13 cellular contexts compared by ENCODE assay signal in the genomic region with DNA sequence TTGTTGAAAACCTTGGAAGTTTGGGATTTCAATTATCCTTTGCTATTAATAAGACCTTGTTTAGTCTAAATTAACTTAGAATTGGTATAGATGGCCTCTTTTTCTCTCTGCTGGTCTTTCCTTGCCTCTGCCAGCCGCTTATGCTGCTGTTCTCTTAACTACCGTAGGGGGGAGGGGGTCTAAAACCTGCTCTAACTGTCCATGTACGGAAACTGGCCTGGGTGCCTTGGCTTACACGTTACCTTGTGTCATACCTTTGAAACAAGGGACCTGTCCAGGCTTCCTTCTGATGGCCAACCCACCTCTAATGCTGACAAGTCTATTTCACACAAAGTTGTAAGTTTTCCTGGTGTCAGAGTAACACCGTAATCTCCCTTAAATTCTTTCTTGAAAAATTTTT. TPM values are rescaled to one million over a fixed set of nuclear protein-coding genes. Genes with fewer than 3 reads are reported as not detected.
DNase-seq lines count a peak whose midpoint lies in the region; ATAC-seq, FAIRE-seq and TF ChIP-seq lines count a peak whose summit lies in the region.
"Not testable (repeated sequence)": the region's sequence is repeated elsewhere in the genome, so short reads cannot be mapped to it uniquely, and the experiment has no call there.
"Had no signal": no experiment of that assay in that cellular context is flagged by ENCODE, and none has a peak within 500 bp of the region (broad histone marks: within the 10 kb centered on the region; RNA-seq: fewer than 3 reads in every experiment).

No MANE protein-coding gene starts in this region.

- peak in 1 of 2 experiments; percentile 27; a peak in 1 of 4 replicates for TF ChIP-seq RAD21 in K562 (CRISPR knock-in tag; conservative IDR thresholded peaks at IDR 0.05 in 1 of 2, IDR thresholded peaks at IDR 0.05 in 1 of 2)

- TF ChIP-seq EP300 in K562 (IDR thresholded peaks at IDR 0.05; ENCODE audit: low read length); suprapubic skin (IDR thresholded peaks at IDR 0.05): not testable (repeated sequence)

- not testable (repeated sequence) for H3K4me3 ChIP-seq in H7 (ENCODE audit: insufficient read depth, low read depth, low read length); K562; keratinocyte (ENCODE audit: control insufficient read depth in 2 of 3, extremely low read depth in 1 of 3, insufficient read depth in 2 of 3, low read depth in 1 of 3, low read length in 3 of 3); neural progenitor cell; suprapubic skin

- intact Hi-C loops in K562 (cut with micrococcal nuclease) = not testable (repeated sequence)

- not testable (repeated sequence) for H3K27ac ChIP-seq in K562 (ENCODE audit: extremely low read depth, low read depth, low read length); keratinocyte (ENCODE audit: control insufficient read depth, insufficient read depth, low read length); neural progenitor cell
- H3K27ac ChIP-seq in epithelial cell of prostate = peak overlapping the region; percentile 82
- H3K27ac ChIP-seq in suprapubic skin = peak overlapping the region; percentile 55

- peak; percentile 71; the same call in 2 of the 3 replicates for ATAC-seq in K562

- not testable (repeated sequence) for H3K9ac ChIP-seq in K562 (ENCODE audit: insufficient read depth in 1 of 2, low read depth in 2 of 2, low read length in 2 of 2); keratinocyte (ENCODE audit: control insufficient read depth, extremely low read depth, insufficient read depth, low read length); neural progenitor cell

- H3K79me2 ChIP-seq in K562 (ENCODE audit: control insufficient read depth, insufficient read depth, low read length); keratinocyte (ENCODE audit: control insufficient read depth, insufficient read depth, low read length); neural progenitor cell (ENCODE audit: low read depth): not testable (repeated sequence)

- peak overlapping the region; percentile 52 for H3K4me3 Mint-ChIP-seq in neural progenitor cell

- H4K20me1 ChIP-seq in K562 (replicated peaks; ENCODE audit: control insufficient read depth, insufficient read depth, low read length); keratinocyte (ENCODE audit: control insufficient read depth, extremely low read depth, insufficient read depth, low read length); neural progenitor cell (ENCODE audit: low read depth): not testable (repeated sequence)

- not testable (repeated sequence) for H3K36me3 Mint-ChIP-seq in neural progenitor cell

- CTCF ChIA-PET in K562 (lab: Yijun Ruan, JAX; ENCODE audit: low intra/inter-chr PET ratio) = not testable (repeated sequence)

- not testable (repeated sequence) for H3K9me1 ChIP-seq in K562 (ENCODE audit: control insufficient read depth, insufficient read depth, low read length); keratinocyte (ENCODE audit: control insufficient read depth, extremely low read depth, insufficient read depth, low read length)

- FAIRE-seq in K562 (lab: Jason Lieb, UNC) = peak; percentile 60
- not testable (repeated sequence) for FAIRE-seq in keratinocyte (lab: Jason Lieb, UNC)

- H3K27me3 ChIP-seq in H7 (ENCODE audit: control insufficient read depth, insufficient read depth, low read length); K562 (ENCODE audit: control insufficient read depth in 2 of 2, insufficient read depth in 2 of 2, low read length in 2 of 2); keratinocyte (ENCODE audit: control insufficient read depth, extremely low read depth, insufficient read depth, low read length); neural progenitor cell; suprapubic skin: not testable (repeated sequence)

- H3K36me3 ChIP-seq in H7 (replicated peaks; ENCODE audit: control insufficient read depth, insufficient read depth, low read length); K562 (ENCODE audit: control insufficient read depth, insufficient read depth, low read length); keratinocyte (ENCODE audit: control insufficient read depth in 2 of 2, extremely low read depth in 1 of 2, insufficient read depth in 2 of 2, low read length in 2 of 2); neural progenitor cell; suprapubic skin: not testable (repeated sequence)

- dilution Hi-C loops in keratinocyte (cut with MboI; ENCODE audit: extremely low pct_ligation_motif_present, low sequenced_read_pairs) = not testable (repeated sequence)

- H3K4me2 ChIP-seq in K562 (ENCODE audit: insufficient read depth, low read length); keratinocyte (ENCODE audit: control insufficient read depth, extremely low read depth, insufficient read depth, low read depth, low read length); neural progenitor cell: not testable (repeated sequence)

- WGBS in K562 (ENCODE audit: insufficient coverage, low coverage, missing lambda C conversion rate) = 37% methylated on average over 5 of the region's 5 CpGs
- 73% methylated on average over 5 of the region's 5 CpGs for WGBS in suprapubic skin

- in situ Hi-C loops in K562 (cut with MboI) = not testable (repeated sequence)

- H3K27me3 Mint-ChIP-seq in neural progenitor cell (ENCODE audit: insufficient read depth, low read depth) = not testable (repeated sequence)

- H3K9me3 ChIP-seq in K562 (replicated peaks; ENCODE audit: control insufficient read depth, insufficient read depth, low read depth, low read length); keratinocyte (ENCODE audit: control insufficient read depth, low read depth, low read length); neural progenitor cell (ENCODE audit: low read depth); suprapubic skin: not testable (repeated sequence)

- POLR2A ChIA-PET in K562 (lab: Yijun Ruan, JAX) = not testable (repeated sequence)

- H3K27ac Mint-ChIP-seq in neural progenitor cell = peak overlapping the region; percentile 99

- TF ChIP-seq CTCF in K562 (IDR thresholded peaks at IDR 0.05 in 2 of 3, conservative IDR thresholded peaks at IDR 0.05 in 1 of 3; ENCODE audit: insufficient read depth in 2 of 3, low read depth in 1 of 3, low read length in 3 of 3); keratinocyte (optimal IDR thresholded peaks at IDR 0.05 in 1 of 3, IDR thresholded peaks at IDR 0.05 in 1 of 3, conservative IDR thresholded peaks at IDR 0.05 in 1 of 3; ENCODE audit: extremely low read depth in 1 of 3, insufficient read depth in 2 of 3, low read length in 3 of 3); neural progenitor cell (IDR thresholded peaks at IDR 0.05); suprapubic skin (IDR thresholded peaks at IDR 0.05): not testable (repeated sequence)

- H3F3A ChIP-seq in neural progenitor cell (ENCODE audit: low read depth) = peaks cover 14% of the 10 kb centered on the region

- H3K4me1 ChIP-seq in K562 (replicated peaks in 1 of 2; ENCODE audit: control insufficient read depth in 2 of 2, insufficient read depth in 2 of 2, low read length in 2 of 2) (peaks cover 0 to 20% of the 10 kb centered on the region in 2 experiments; a peak in 2 of 5 replicates), keratinocyte (ENCODE audit: control insufficient read depth, extremely low read depth, insufficient read depth, low read length) (peaks cover 23% of the 10 kb centered on the region), neural progenitor cell (peaks cover 16% of the 10 kb centered on the region), suprapubic skin (peaks cover 42% of the 10 kb centered on the region)

- DNase-seq in H7 (peak; percentile 35), NCI-H510A (lab: John Stamatoyannopoulos, UW) (peak; percentile 94), OCI-M1 (lab: John Stamatoyannopoulos, UW) (peak; percentile 43), K562 (ENCODE audit: extremely low read depth in 1 of 4, low spot score in 3 of 4) (peak in 1 of 4 experiments; percentile 62)
- not testable (repeated sequence) for DNase-seq in epithelial cell of prostate (ENCODE audit: low read depth, low spot score); keratinocyte (ENCODE audit: low read depth, low spot score); neural progenitor cell (ENCODE audit: low spot score); suprapubic skin (ENCODE audit: low spot score in 2 of 2)

- H3K9me3 Mint-ChIP-seq in neural progenitor cell = not testable (repeated sequence)

- H3K4me1 Mint-ChIP-seq in neural progenitor cell = peaks cover 27% of the 10 kb centered on the region

- H2AFZ ChIP-seq in K562 (ENCODE audit: low read depth, low read length) (peak overlapping the region; percentile 22; the same call in 1 of the 2 replicates), keratinocyte (ENCODE audit: control insufficient read depth, low read length) (peak overlapping the region; percentile 3)
- not testable (repeated sequence) for H2AFZ ChIP-seq in neural progenitor cell (replicated peaks)

- TF ChIP-seq POLR2A in K562 (conservative IDR thresholded peaks at IDR 0.05); suprapubic skin (IDR thresholded peaks at IDR 0.05): not testable (repeated sequence)

- BruUV-seq in K562 (replicated peaks; lab: Mats Ljungman, UMichigan) = not testable (repeated sequence)

RNA-seq across cellular contexts. Expression of a gene that starts 3.7 kb away (rescaled TPM):
- total RNA-seq in H7 (2014; rRNA removed; shearing (Covaris generic)) = 0.67 TPM in 1 of 2 replicates, not detected in the other
- not detected in 2 replicates for total RNA-seq in K562 (2011; cell fraction: chromatin; rRNA removed; ENCODE audit: low replicate concordance)
- total RNA-seq in K562 (2011; cell fraction: nucleolus; rRNA removed) = not detected in 2 replicates
- 0.37 TPM in 1 of 2 replicates, not detected in the other for total RNA-seq in K562 (2011; cell fraction: nucleoplasm; rRNA removed)
- not detected in 2 replicates for total RNA-seq in K562 (2014; rRNA removed)
- total RNA-seq in K562 (2014; rRNA removed; fragmentation: Illumina TruSeq; extraction: Trizol) = not detected in 2 replicates
- not detected in 2 replicates for total RNA-seq in K562 (2015; rRNA removed; fragmentation: Illumina TruSeq; extraction: Trizol)
- not detected in 2 replicates for total RNA-seq in K562 (2021)
- polyA plus RNA-seq in K562 (2011; rRNA removed) = not detected in 2 replicates
- polyA plus RNA-seq in K562 (2011; cell fraction: cytosol; rRNA removed) = not detected in 2 replicates
- polyA plus RNA-seq in K562 (2011; cell fraction: nucleus; rRNA removed) = not detected in 2 replicates
- polyA plus RNA-seq in K562 (2012) = 0.11 TPM in 1 of 2 replicates, not detected in the other
- polyA plus RNA-seq in K562 (2014; fragmentation: Illumina TruSeq; extraction: Trizol) = not detected in 2 replicates
- polyA plus RNA-seq in K562 (2014; fragmentation: Nextera tagmentation; extraction: Ambion mirVana) = not detected
- not detected in 2 replicates for polyA plus RNA-seq in K562 (2014; rRNA removed)
- not detected in 2 replicates for polyA minus RNA-seq in K562 (2011; rRNA and poly(A)+ RNA removed)
- polyA minus RNA-seq in K562 (2011; cell fraction: cytosol; rRNA and poly(A)+ RNA removed) = not detected in 2 replicates
- not detected in 2 replicates for polyA minus RNA-seq in K562 (2011; cell fraction: nucleus; rRNA and poly(A)+ RNA removed)
- 4.6 to 6.5 TPM (median 5.1 TPM) in 3 replicates for polyA plus RNA-seq in keratinocyte
- 0.45 TPM for polyA plus RNA-seq in keratinocyte (2011; ENCODE audit: low read depth)
- 2.9 and 4.5 TPM in 2 replicates for polyA plus RNA-seq in keratinocyte (2011; cell fraction: cytosol; rRNA removed)
- 4.0 and 5.7 TPM in 2 replicates for polyA plus RNA-seq in keratinocyte (2011; cell fraction: nucleus; rRNA removed)
- polyA plus RNA-seq in keratinocyte (2012; ENCODE audit: low replicate concordance) = 2.4 and 7.2 TPM in 2 replicates
- 0.64 to 1.9 TPM (median 1.0 TPM) in 3 replicates for polyA minus RNA-seq in keratinocyte
- polyA minus RNA-seq in keratinocyte (2011; cell fraction: cytosol; rRNA and poly(A)+ RNA removed) = 6.5 TPM
- 0.62 and 1.6 TPM in 2 replicates for polyA minus RNA-seq in keratinocyte (2011; cell fraction: nucleus; rRNA and poly(A)+ RNA removed)
- 0.15 and 1.7 TPM in 2 replicates for total RNA-seq in neural progenitor cell (ENCODE audit: low replicate concordance)
- total RNA-seq in suprapubic skin = 10 to 100 TPM in 1 of 4 donors, 1 to 10 TPM in 3; 2.8 to 10.3 (median 5.9) TPM
- total RNA-seq: CD4-positive, CD25-positive, alpha-beta regulatory T cell; HT1080; SK-MEL-5 had no signal

RNA-seq across cellular contexts. Expression of a gene that starts 10.3 kb away (rescaled TPM):
- total RNA-seq in H7 (2014; rRNA removed; shearing (Covaris generic)) = 184 and 267 TPM in 2 replicates
- 98.1 and 170 TPM in 2 replicates for total RNA-seq in K562 (2011; cell fraction: chromatin; rRNA removed; ENCODE audit: low replicate concordance)
- total RNA-seq in K562 (2011; cell fraction: nucleolus; rRNA removed) = 136 and 139 TPM in 2 replicates
- 122 and 137 TPM in 2 replicates for total RNA-seq in K562 (2011; cell fraction: nucleoplasm; rRNA removed)
- 352 and 355 TPM in 2 replicates for total RNA-seq in K562 (2014; rRNA removed)
- total RNA-seq in K562 (2014; rRNA removed; fragmentation: Illumina TruSeq; extraction: Trizol) = 208 and 222 TPM in 2 replicates
- 205 and 216 TPM in 2 replicates for total RNA-seq in K562 (2015; rRNA removed; fragmentation: Illumina TruSeq; extraction: Trizol)
- total RNA-seq in K562 (2021) = 224 and 229 TPM in 2 replicates
- polyA plus RNA-seq in K562 (2011; rRNA removed) = 144 and 187 TPM in 2 replicates
- polyA plus RNA-seq in K562 (2011; cell fraction: cytosol; rRNA removed) = 164 and 188 TPM in 2 replicates
- polyA plus RNA-seq in K562 (2011; cell fraction: nucleus; rRNA removed) = 104 and 152 TPM in 2 replicates
- 195 and 375 TPM in 2 replicates for polyA plus RNA-seq in K562 (2012)
- 180 and 264 TPM in 2 replicates for polyA plus RNA-seq in K562 (2014; fragmentation: Illumina TruSeq; extraction: Trizol)
- polyA plus RNA-seq in K562 (2014; fragmentation: Nextera tagmentation; extraction: Ambion mirVana) = 100 to 1,000 TPM; 570 to 671 TPM
- polyA plus RNA-seq in K562 (2014; rRNA removed) = 420 and 491 TPM in 2 replicates
- polyA minus RNA-seq in K562 (2011; rRNA and poly(A)+ RNA removed) = 121 and 163 TPM in 2 replicates
- 99.9 and 107 TPM in 2 replicates for polyA minus RNA-seq in K562 (2011; cell fraction: cytosol; rRNA and poly(A)+ RNA removed)
- 44.2 and 57.5 TPM in 2 replicates for polyA minus RNA-seq in K562 (2011; cell fraction: nucleus; rRNA and poly(A)+ RNA removed)
- polyA plus RNA-seq in keratinocyte = 94.3 to 169 TPM (median 133 TPM) in 3 replicates
- 31.7 TPM for polyA plus RNA-seq in keratinocyte (2011; ENCODE audit: low read depth)
- polyA plus RNA-seq in keratinocyte (2011; cell fraction: cytosol; rRNA removed) = 121 and 139 TPM in 2 replicates
- 71.0 and 73.2 TPM in 2 replicates for polyA plus RNA-seq in keratinocyte (2011; cell fraction: nucleus; rRNA removed)
- 118 and 167 TPM in 2 replicates for polyA plus RNA-seq in keratinocyte (2012; ENCODE audit: low replicate concordance)
- 42.8 to 84.5 TPM (median 75.4 TPM) in 3 replicates for polyA minus RNA-seq in keratinocyte
- 137 TPM for polyA minus RNA-seq in keratinocyte (2011; cell fraction: cytosol; rRNA and poly(A)+ RNA removed)
- polyA minus RNA-seq in keratinocyte (2011; cell fraction: nucleus; rRNA and poly(A)+ RNA removed) = 25.4 and 27.8 TPM in 2 replicates
- total RNA-seq in neural progenitor cell (ENCODE audit: low replicate concordance) = 89.0 and 96.1 TPM in 2 replicates
- 100 to 1,000 TPM in 3 of 4 donors, 10 to 100 TPM in 1; 93.6 to 119 (median 109) TPM for total RNA-seq in suprapubic skin

RNA-seq across cellular contexts. Expression of a gene that starts 18.1 kb away (rescaled TPM):
- total RNA-seq in H7 (2014; rRNA removed; shearing (Covaris generic)) = 32.1 and 37.1 TPM in 2 replicates
- 0.76 and 5.5 TPM in 2 replicates for total RNA-seq in K562 (2011; cell fraction: chromatin; rRNA removed; ENCODE audit: low replicate concordance)
- total RNA-seq in K562 (2011; cell fraction: nucleolus; rRNA removed) = 5.1 and 7.2 TPM in 2 replicates
- 1.9 and 3.4 TPM in 2 replicates for total RNA-seq in K562 (2011; cell fraction: nucleoplasm; rRNA removed)
- total RNA-seq in K562 (2014; rRNA removed) (4.0 and 4.6 TPM in 2 replicates), K562 (2014; rRNA removed; fragmentation: Illumina TruSeq; extraction: Trizol) (0.03 and 0.04 TPM in 2 replicates), K562 (2015; rRNA removed; fragmentation: Illumina TruSeq; extraction: Trizol) (0.98 and 1.2 TPM in 2 replicates), K562 (2021) (6.4 and 7.1 TPM in 2 replicates), neural progenitor cell (ENCODE audit: low replicate concordance) (2.4 and 7.0 TPM in 2 replicates), suprapubic skin (10 to 100 TPM; 14.5 to 27.6 (median 19.8) TPM)
- polyA plus RNA-seq in K562 (2011; rRNA removed) (0.85 and 1.6 TPM in 2 replicates), K562 (2014; fragmentation: Illumina TruSeq; extraction: Trizol) (0.16 and 0.84 TPM in 2 replicates), K562 (2014; fragmentation: Nextera tagmentation; extraction: Ambion mirVana) (under 1 TPM; 0.01 to 0.06 TPM), K562 (2014; rRNA removed) (2.6 and 3.0 TPM in 2 replicates), keratinocyte (5.0 to 6.7 TPM (median 6.5 TPM) in 3 replicates)
- 1.3 and 7.5 TPM in 2 replicates for polyA plus RNA-seq in K562 (2011; cell fraction: cytosol; rRNA removed)
- 3.0 and 6.5 TPM in 2 replicates for polyA plus RNA-seq in K562 (2011; cell fraction: nucleus; rRNA removed)
- polyA plus RNA-seq in K562 (2012) = 3.8 and 6.1 TPM in 2 replicates
- polyA minus RNA-seq in K562 (2011; rRNA and poly(A)+ RNA removed) = 0.42 and 0.69 TPM in 2 replicates
- polyA minus RNA-seq in K562 (2011; cell fraction: cytosol; rRNA and poly(A)+ RNA removed) = 2.0 and 2.4 TPM in 2 replicates
- polyA minus RNA-seq in K562 (2011; cell fraction: nucleus; rRNA and poly(A)+ RNA removed) = 2.7 and 4.3 TPM in 2 replicates
- polyA plus RNA-seq in keratinocyte (2011; ENCODE audit: low read depth) = 0.79 TPM
- polyA plus RNA-seq in keratinocyte (2011; cell fraction: cytosol; rRNA removed) = 1.4 and 3.9 TPM in 2 replicates
- polyA plus RNA-seq in keratinocyte (2011; cell fraction: nucleus; rRNA removed) = 5.0 and 8.3 TPM in 2 replicates
- 3.7 and 16.1 TPM in 2 replicates for polyA plus RNA-seq in keratinocyte (2012; ENCODE audit: low replicate concordance)
- polyA minus RNA-seq in keratinocyte = 1.7 to 3.9 TPM (median 2.3 TPM) in 3 replicates
- polyA minus RNA-seq in keratinocyte (2011; cell fraction: cytosol; rRNA and poly(A)+ RNA removed) = 10.6 TPM
- 4.7 and 7.9 TPM in 2 replicates for polyA minus RNA-seq in keratinocyte (2011; cell fraction: nucleus; rRNA and poly(A)+ RNA removed)
- total RNA-seq: CD4-positive, CD25-positive, alpha-beta regulatory T cell had no signal
- polyA plus RNA-seq: CD4-positive, CD25-positive, alpha-beta regulatory T cell had no signal

RNA-seq across cellular contexts. Expression of a gene that starts 18.3 kb away (rescaled TPM):
- total RNA-seq in H7 (2014; rRNA removed; shearing (Covaris generic)) = 147 and 200 TPM in 2 replicates
- total RNA-seq in K562 (2011; cell fraction: chromatin; rRNA removed; ENCODE audit: low replicate concordance) = 996 and 1,265 TPM in 2 replicates
- total RNA-seq in K562 (2011; cell fraction: nucleolus; rRNA removed) = 508 and 525 TPM in 2 replicates
- 788 and 831 TPM in 2 replicates for total RNA-seq in K562 (2011; cell fraction: nucleoplasm; rRNA removed)
- total RNA-seq in K562 (2014; rRNA removed) (147 and 176 TPM in 2 replicates), K562 (2014; rRNA removed; fragmentation: Illumina TruSeq; extraction: Trizol) (65.1 and 66.7 TPM in 2 replicates), K562 (2015; rRNA removed; fragmentation: Illumina TruSeq; extraction: Trizol) (91.0 and 94.5 TPM in 2 replicates), K562 (2021) (141 and 167 TPM in 2 replicates), neural progenitor cell (ENCODE audit: low replicate concordance) (143 and 198 TPM in 2 replicates), suprapubic skin (100 to 1,000 TPM; 136 to 599 (median 160) TPM)
- polyA plus RNA-seq in K562 (2011; rRNA removed) (236 and 265 TPM in 2 replicates), K562 (2014; fragmentation: Illumina TruSeq; extraction: Trizol) (81.0 and 89.7 TPM in 2 replicates), K562 (2014; fragmentation: Nextera tagmentation; extraction: Ambion mirVana) (1 to 10 TPM; 2.8 to 5.6 TPM), K562 (2014; rRNA removed) (245 and 287 TPM in 2 replicates), keratinocyte (97.0 to 171 TPM (median 140 TPM) in 3 replicates)
- 71.9 and 133 TPM in 2 replicates for polyA plus RNA-seq in K562 (2011; cell fraction: cytosol; rRNA removed)
- 2,539 and 2,548 TPM in 2 replicates for polyA plus RNA-seq in K562 (2011; cell fraction: nucleus; rRNA removed)
- 104 and 250 TPM in 2 replicates for polyA plus RNA-seq in K562 (2012)
- 70.2 and 76.2 TPM in 2 replicates for polyA minus RNA-seq in K562 (2011; rRNA and poly(A)+ RNA removed)
- polyA minus RNA-seq in K562 (2011; cell fraction: cytosol; rRNA and poly(A)+ RNA removed) = 31.4 and 45.0 TPM in 2 replicates
- 260 and 342 TPM in 2 replicates for polyA minus RNA-seq in K562 (2011; cell fraction: nucleus; rRNA and poly(A)+ RNA removed)
- 75.5 TPM for polyA plus RNA-seq in keratinocyte (2011; ENCODE audit: low read depth)
- 28.4 and 29.1 TPM in 2 replicates for polyA plus RNA-seq in keratinocyte (2011; cell fraction: cytosol; rRNA removed)
- polyA plus RNA-seq in keratinocyte (2011; cell fraction: nucleus; rRNA removed) = 897 and 930 TPM in 2 replicates
- polyA plus RNA-seq in keratinocyte (2012; ENCODE audit: low replicate concordance) = 61.3 and 150 TPM in 2 replicates
- polyA minus RNA-seq in keratinocyte = 41.8 to 80.5 TPM (median 44.9 TPM) in 3 replicates
- 10.7 TPM for polyA minus RNA-seq in keratinocyte (2011; cell fraction: cytosol; rRNA and poly(A)+ RNA removed)
- 90.2 and 130 TPM in 2 replicates for polyA minus RNA-seq in keratinocyte (2011; cell fraction: nucleus; rRNA and poly(A)+ RNA removed)

RNA-seq across cellular contexts. Expression of a gene that starts 32.1 kb away (rescaled TPM):
- total RNA-seq in H7 (2014; rRNA removed; shearing (Covaris generic)) = 0.14 and 0.74 TPM in 2 replicates
- 0.21 TPM in 1 of 2 replicates, not detected in the other for total RNA-seq in K562 (2011; cell fraction: chromatin; rRNA removed; ENCODE audit: low replicate concordance)
- total RNA-seq in K562 (2011; cell fraction: nucleolus; rRNA removed) = under 0.01 and 0.13 TPM in 2 replicates
- 0.07 and 0.23 TPM in 2 replicates for total RNA-seq in K562 (2011; cell fraction: nucleoplasm; rRNA removed)
- total RNA-seq in K562 (2014; rRNA removed) (not detected in 2 replicates), K562 (2014; rRNA removed; fragmentation: Illumina TruSeq; extraction: Trizol) (not detected in 2 replicates), K562 (2015; rRNA removed; fragmentation: Illumina TruSeq; extraction: Trizol) (not detected in 2 replicates), K562 (2021) (0.18 and 0.60 TPM in 2 replicates), neural progenitor cell (ENCODE audit: low replicate concordance) (not detected in 2 replicates), suprapubic skin (1 to 10 TPM in 2 of 4 donors, under 1 TPM in 2; 0.32 to 4.2 (median 1.2) TPM)
- polyA plus RNA-seq in K562 (2011; rRNA removed) (0.03 and 0.04 TPM in 2 replicates), K562 (2014; fragmentation: Illumina TruSeq; extraction: Trizol) (not detected in 2 replicates), K562 (2014; fragmentation: Nextera tagmentation; extraction: Ambion mirVana) (not detected), K562 (2014; rRNA removed) (not detected in 2 replicates), keratinocyte (0.39 to 0.72 TPM (median 0.45 TPM) in 3 replicates)
- polyA plus RNA-seq in K562 (2011; cell fraction: cytosol; rRNA removed) = 0.09 and 0.16 TPM in 2 replicates
- polyA plus RNA-seq in K562 (2011; cell fraction: nucleus; rRNA removed) = 0.10 and 0.21 TPM in 2 replicates
- 0.05 and 0.39 TPM in 2 replicates for polyA plus RNA-seq in K562 (2012)
- polyA minus RNA-seq in K562 (2011; rRNA and poly(A)+ RNA removed) = not detected in 2 replicates
- not detected in 2 replicates for polyA minus RNA-seq in K562 (2011; cell fraction: cytosol; rRNA and poly(A)+ RNA removed)
- 0.11 TPM in 1 of 2 replicates, not detected in the other for polyA minus RNA-seq in K562 (2011; cell fraction: nucleus; rRNA and poly(A)+ RNA removed)
- not detected for polyA plus RNA-seq in keratinocyte (2011; ENCODE audit: low read depth)
- polyA plus RNA-seq in keratinocyte (2011; cell fraction: cytosol; rRNA removed) = 0.26 and 0.73 TPM in 2 replicates
- 0.13 and 0.16 TPM in 2 replicates for polyA plus RNA-seq in keratinocyte (2011; cell fraction: nucleus; rRNA removed)
- 0.42 and 0.49 TPM in 2 replicates for polyA plus RNA-seq in keratinocyte (2012; ENCODE audit: low replicate concordance)
- 0.45 TPM in 1 of 3 replicates, not detected in the others for polyA minus RNA-seq in keratinocyte
- polyA minus RNA-seq in keratinocyte (2011; cell fraction: cytosol; rRNA and poly(A)+ RNA removed) = not detected
- not detected in 2 replicates for polyA minus RNA-seq in keratinocyte (2011; cell fraction: nucleus; rRNA and poly(A)+ RNA removed)
- total RNA-seq: GM23248, HT1080 had no signal
- polyA plus RNA-seq: AG04450 had no signal
